8 cellular contexts compared by ENCODE assay signal in the genomic region with DNA sequence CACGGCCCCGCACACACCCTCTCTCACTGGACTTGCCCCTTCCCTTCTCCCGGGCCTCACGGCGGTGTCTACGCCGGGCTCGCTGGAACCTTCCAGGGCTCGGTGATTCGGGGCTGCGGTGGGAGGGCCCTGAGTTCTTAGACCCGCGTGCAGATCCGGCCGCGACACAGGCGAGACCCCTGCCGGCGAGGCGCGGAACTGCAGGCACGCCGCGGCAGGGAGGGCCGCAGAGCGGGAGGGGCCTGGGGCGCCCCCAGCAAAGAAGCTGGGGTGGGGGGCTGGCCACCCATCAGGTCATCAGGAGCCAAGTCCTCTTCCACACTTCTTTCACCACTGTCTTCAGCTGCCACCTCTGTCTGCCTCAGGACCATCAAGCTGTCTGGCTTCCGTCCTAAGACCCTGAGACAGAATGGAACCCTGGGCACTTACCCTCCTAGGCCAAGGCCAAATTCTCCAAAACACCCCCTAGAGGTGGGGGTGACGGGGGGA.
DNase-seq lines count a peak whose midpoint lies in the region; ATAC-seq, FAIRE-seq and TF ChIP-seq lines count a peak whose summit lies in the region.

No MANE protein-coding gene starts in this region.

- H3K4me3 Mint-ChIP-seq in naive B cell, result peak overlapping the region in 7 of 8 donors; percentile 55 to 89 (median 71)

- H3K79me2 ChIP-seq in endothelial cell of umbilical vein (ENCODE audit: control insufficient read depth, insufficient read depth, low read length), result no peaks in the 10 kb centered on the region

- no peaks in the 10 kb centered on the region for H3K27me3 Mint-ChIP-seq in naive B cell

- H3K36me3 ChIP-seq in endothelial cell of umbilical vein (ENCODE audit: control insufficient read depth in 2 of 2, extremely low read depth in 1 of 2, insufficient read depth in 2 of 2, low read length in 2 of 2), result peaks cover 0 to 8% of the 10 kb centered on the region in 2 experiments

- H3K9me3 ChIP-seq in endothelial cell of umbilical vein (replicated peaks; ENCODE audit: control insufficient read depth, insufficient read depth, low read length), result no peaks in the 10 kb centered on the region

- ATAC-seq in HG03139 (IDR thresholded peaks at IDR 0.05; ENCODE audit: unreplicated experiment) (peak; percentile 66), naive B cell (ENCODE audit: low read depth in 2 of 2) (peak; percentile 91 to 93)

- DNase-seq in NCI-H1436 (lab: John Stamatoyannopoulos, UW) (peak; percentile 82), NCI-H1436 treated with DMSO at 0.1 percent for 48 hours (lab: John Stamatoyannopoulos, UW) (no peak), NOMO-1 (lab: John Stamatoyannopoulos, UW; ENCODE audit: unreplicated experiment in 2 of 2) (peak; percentile 55 to 77), endothelial cell of umbilical vein (ENCODE audit: low read depth, low spot score) (peak; percentile 76), naive B cell (peak; percentile 77)
- DNase-seq in activated CD8-positive, alpha-beta memory T cell treated with anti-CD3 and anti-CD28 coated beads, Interleukin-2, amount 50 U/mL, for 48 hours, result peak; percentile 94
- DNase-seq in stimulated activated CD8-positive, alpha-beta memory T cell treated with anti-CD3 and anti-CD28 coated beads, Interleukin-7, amount 100 ng/mL, for 48 hours (ENCODE audit: extremely low read depth in 1 of 2, low read depth in 1 of 2), result peak; percentile 30 to 46

- no peaks in the 10 kb centered on the region for H3K9me1 ChIP-seq in endothelial cell of umbilical vein (replicated peaks; ENCODE audit: control insufficient read depth, extremely low read depth, insufficient read depth, low read length)

- no peaks in the 10 kb centered on the region for H4K20me1 ChIP-seq in endothelial cell of umbilical vein (replicated peaks; ENCODE audit: control insufficient read depth, extremely low read depth, insufficient read depth, low read length)

- CTCF ChIA-PET in endothelial cell of umbilical vein (lab: Charles Lee), result interaction anchor here (0.6 to 5.5 kb wide), 36 partner anchors 8 to 435 kb away, joined by 3 to 66 read pairs (median 4); a partner anchor contains a TSS

- intact Hi-C loops in endothelial cell of umbilical vein (cut with micrococcal nuclease), result loop anchor here (1.0 kb wide), 7 partner anchors 44 to 424 kb away; no protein-coding TSS in a partner anchor

- dilution Hi-C loops in endothelial cell of umbilical vein (cut with MboI; ENCODE audit: extremely low pct_ligation_motif_present, low sequenced_read_pairs), result loop anchor here (25.0 kb wide), 1 partner anchor 419 kb away; a partner anchor contains a TSS

- POLR2A ChIA-PET in endothelial cell of umbilical vein (lab: Charles Lee), result interaction anchor here (1.3 kb wide), 1 partner anchor 415 kb away, joined by 5 read pairs; no protein-coding TSS in a partner anchor

- H3K4me2 ChIP-seq in endothelial cell of umbilical vein (ENCODE audit: insufficient read depth, low read length), result peak overlapping the region; percentile 23

- H3K27ac ChIP-seq in endothelial cell of umbilical vein (ENCODE audit: insufficient read depth, low read depth, low read length), result peak overlapping the region; percentile 96

- H3K27me3 ChIP-seq in endothelial cell of umbilical vein (ENCODE audit: control insufficient read depth in 2 of 2, insufficient read depth in 2 of 2, low read length in 2 of 2), result no peaks in the 10 kb centered on the region

- TF ChIP-seq CTCF in endothelial cell of umbilical vein (IDR thresholded peaks at IDR 0.05; ENCODE audit: extremely low read depth in 1 of 2, insufficient read depth in 1 of 2, low read depth in 1 of 2, low read length in 2 of 2), result peak; percentile 97 to 98

- peak; percentile 80 for FAIRE-seq in endothelial cell of umbilical vein (lab: Jason Lieb, UNC)

- peak overlapping the region; percentile 28 for H3K9ac ChIP-seq in endothelial cell of umbilical vein (replicated peaks; ENCODE audit: extremely low read depth, insufficient read depth, low read length)

- H3K4me3 ChIP-seq in endothelial cell of umbilical vein (replicated peaks in 1 of 3; ENCODE audit: insufficient read depth in 1 of 3, low read depth in 1 of 3, low read length in 3 of 3), result no peak overlapping the region

- peaks cover 44% of the 10 kb centered on the region for H3K4me1 ChIP-seq in endothelial cell of umbilical vein (ENCODE audit: control insufficient read depth, extremely low read depth, insufficient read depth, low read length)

- no peaks in the 10 kb centered on the region for H3K9me3 Mint-ChIP-seq in naive B cell

- H3K27ac Mint-ChIP-seq in naive B cell, result peak overlapping the region in 5 of 6 donors; percentile 25 to 86 (median 65)

- H2AFZ ChIP-seq in endothelial cell of umbilical vein (ENCODE audit: low read depth, low read length), result peak overlapping the region; percentile 32

- H3K36me3 Mint-ChIP-seq in naive B cell, result no peaks in the 10 kb centered on the region

- BruUV-seq in endothelial cell of umbilical vein (replicated peaks; lab: Mats Ljungman, UMichigan), result no TSS peak

- peaks cover 19 to 35% (median 28%) of the 10 kb centered on the region in 3 donors for H3K4me1 Mint-ChIP-seq in naive B cell

- no peak for TF ChIP-seq POLR2A in endothelial cell of umbilical vein (IDR thresholded peaks at IDR 0.05; ENCODE audit: low read depth, low read length)

TF ChIP-seq in endothelial cell of umbilical vein, 7 proteins besides CTCF, POLR2A, EP300 and RAD21:
- TF ChIP-seq POLR2AphosphoS5 (IDR thresholded peaks at IDR 0.05; ENCODE audit: insufficient read depth, low read depth, low read length) (peak; percentile 60), MYC (IDR thresholded peaks at IDR 0.05; ENCODE audit: low read depth, low read length) (no peak)
TF ChIP-seq in endothelial cell of umbilical vein: peak in this region for 1.
